Comparison of ENCODE assay signal across 9 cellular contexts in the genomic region with DNA sequence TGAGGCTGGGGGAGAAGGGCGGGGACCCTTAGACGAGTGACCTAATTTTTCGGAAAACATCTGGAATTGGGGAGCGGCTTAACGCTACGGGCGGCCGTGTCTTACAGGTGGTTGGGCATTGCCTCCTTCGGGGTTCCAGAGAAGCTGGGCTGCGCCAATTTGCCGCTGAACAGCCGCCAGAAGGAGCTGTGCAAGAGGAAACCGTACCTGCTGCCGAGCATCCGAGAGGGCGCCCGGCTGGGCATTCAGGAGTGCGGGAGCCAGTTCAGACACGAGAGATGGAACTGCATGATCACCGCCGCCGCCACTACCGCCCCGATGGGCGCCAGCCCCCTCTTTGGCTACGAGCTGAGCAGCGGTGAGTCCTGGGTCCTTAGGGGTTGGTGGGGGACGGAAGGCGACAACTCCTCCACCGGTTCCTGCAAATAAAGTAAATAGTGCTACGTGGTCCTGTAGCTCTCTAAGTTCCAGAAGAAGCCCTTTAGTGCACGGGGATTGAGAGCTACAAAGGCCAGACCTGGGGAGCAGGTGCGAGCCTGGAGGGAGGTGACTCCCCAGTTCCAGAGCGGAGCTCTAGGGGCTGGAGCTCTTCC. TPM values are rescaled to one million over a fixed set of nuclear protein-coding genes. Genes with fewer than 3 reads are reported as not detected.
A peak's percentile ranks its signal among the peaks of the same experiment; 100 is the strongest.
DNase-seq lines count a peak whose midpoint lies in the region; ATAC-seq and TF ChIP-seq lines count a peak whose summit lies in the region.
"Had no signal": no experiment of that assay in that cellular context is flagged by ENCODE, and none has a peak within 500 bp of the region (broad histone marks: within the 10 kb centered on the region; RNA-seq: fewer than 3 reads in every experiment).

No MANE protein-coding gene starts in this region.

- H3K4me3 ChIP-seq in AG09309 (ENCODE audit: control insufficient read depth, low read depth, low read length) (peak overlapping the region; percentile 53), SK-N-SH (ENCODE audit: low read depth in 2 of 2, low read length in 1 of 2) (peak overlapping the region; percentile 66), fibroblast of lung (replicated peaks in 1 of 4; ENCODE audit: control extremely low read depth in 1 of 4, insufficient read depth in 1 of 4, low read depth in 3 of 4, low read length in 4 of 4) (peak overlapping the region; percentile 65 to 74 (median 70)), ovary (peak overlapping the region; percentile 31)

- WGBS in SK-N-SH (ENCODE audit: low lambda C conversion rate), result 4% methylated on average over 25 of the region's 34 CpGs
- WGBS in ovary, 3 donors, result 2% methylated on average over 34 of the region's 34 CpGs

- TF ChIP-seq CTCF in AG09309 (IDR thresholded peaks at IDR 0.05; ENCODE audit: control insufficient read depth, insufficient read depth, low read depth, low read length, missing control alignments), result no peak
- TF ChIP-seq CTCF in SK-N-SH (IDR thresholded peaks at IDR 0.05), result peak; percentile 30
- TF ChIP-seq CTCF in fibroblast of lung (conservative IDR thresholded peaks at IDR 0.05 in 1 of 2, IDR thresholded peaks at IDR 0.05 in 1 of 2; ENCODE audit: low read depth in 1 of 2, low read length in 2 of 2), result peak in 1 of 2 donors; percentile 0
- TF ChIP-seq CTCF in ovary (IDR thresholded peaks at IDR 0.05), result no peak

- H3K9ac ChIP-seq in SK-N-SH, result no peak overlapping the region
- H3K9ac ChIP-seq in fibroblast of lung (ENCODE audit: insufficient read depth, low read length), result no peak overlapping the region

- peaks cover 3% of the 10 kb centered on the region for H3F3A ChIP-seq in SK-N-SH (replicated peaks; ENCODE audit: insufficient read depth)

- H3K36me3 ChIP-seq in SK-N-SH (replicated peaks in 1 of 2; ENCODE audit: control insufficient read depth in 1 of 2, insufficient read depth in 2 of 2, low read length in 1 of 2) (no peaks in the 10 kb centered on the region), fibroblast of lung (ENCODE audit: control insufficient read depth, insufficient read depth, low read length) (no peaks in the 10 kb centered on the region), ovary (no peaks in the 10 kb centered on the region)

- DNase-seq in AG09309 (ENCODE audit: low read depth) (no peak), SK-N-SH (peak; percentile 78), fibroblast of lung (ENCODE audit: low read depth in 2 of 2) (peak in 1 of 2 donors; percentile 23), ovary (peak in 2 of 5 donors; percentile 15 to 38), COLO829 (ENCODE audit: low spot score) (no peak), pons (ENCODE audit: low spot score) (no peak)

- POLR2A ChIA-PET in SK-N-SH (lab: Yijun Ruan, JAX), result no interaction called here

- H3K4me2 ChIP-seq in SK-N-SH (peak overlapping the region; percentile 87), fibroblast of lung (ENCODE audit: extremely low read depth, insufficient read depth, low read length) (peak overlapping the region; percentile 93)

- intact Hi-C loops in ovary (cut with DNase I), result no loop called here

- peaks cover 50% of the 10 kb centered on the region for H3K27me3 ChIP-seq in SK-N-SH (ENCODE audit: insufficient read depth)
- peaks cover 17% of the 10 kb centered on the region for H3K27me3 ChIP-seq in fibroblast of lung (ENCODE audit: control insufficient read depth, insufficient read depth, low read length)
- no peaks in the 10 kb centered on the region for H3K27me3 ChIP-seq in ovary

- ATAC-seq in GM18519 (IDR thresholded peaks at IDR 0.05; ENCODE audit: low FRiP score, unreplicated experiment), result peak; percentile 51
- peak; percentile 42 for ATAC-seq in HG03045 (IDR thresholded peaks at IDR 0.05; ENCODE audit: unreplicated experiment)

- TF ChIP-seq EP300 in SK-N-SH (IDR thresholded peaks at IDR 0.05; ENCODE audit: borderline replicate concordance in 1 of 2, low read depth in 1 of 2, low read length in 1 of 2) (no peak), ovary (IDR thresholded peaks at IDR 0.05) (no peak)

- H2AFZ ChIP-seq in SK-N-SH (ENCODE audit: low read depth) (peak overlapping the region; percentile 79; the same call in 1 of the 2 replicates), fibroblast of lung (ENCODE audit: low read length) (no peak overlapping the region)

- H3K9me3 ChIP-seq in SK-N-SH (no peaks in the 10 kb centered on the region; the same call in 1 of the 2 replicates), fibroblast of lung (ENCODE audit: control insufficient read depth, insufficient read depth, low read depth, low read length) (no peaks in the 10 kb centered on the region), ovary (no peaks in the 10 kb centered on the region)

- H3K79me2 ChIP-seq in SK-N-SH (ENCODE audit: insufficient read depth) (no peaks in the 10 kb centered on the region), fibroblast of lung (ENCODE audit: control insufficient read depth, insufficient read depth, low read length) (no peaks in the 10 kb centered on the region)

- H3K27ac ChIP-seq in SK-N-SH (ENCODE audit: low read depth in 2 of 2, low read length in 1 of 2), result peak overlapping the region in 1 of 2 experiments; percentile 56; a peak in 1 of 4 replicates
- no peak overlapping the region for H3K27ac ChIP-seq in fibroblast of lung (ENCODE audit: insufficient read depth, low read length)
- H3K27ac ChIP-seq in ovary, result no peak overlapping the region
- H3K27ac ChIP-seq: HL-60 had no signal

- CTCF ChIA-PET in SK-N-SH (lab: Yijun Ruan, JAX), result interaction anchor here (0.8 to 2.6 kb wide), 33 partner anchors 12 to 524 kb away, joined by 3 to 15 read pairs (median 3); a partner anchor contains a TSS

- H3K9me2 ChIP-seq in SK-N-SH, result no peaks in the 10 kb centered on the region

- no peaks in the 10 kb centered on the region for H4K20me1 ChIP-seq in SK-N-SH (ENCODE audit: insufficient read depth)
- no peaks in the 10 kb centered on the region for H4K20me1 ChIP-seq in fibroblast of lung (ENCODE audit: control insufficient read depth, extremely low read depth, insufficient read depth, low read length)

- no peak for TF ChIP-seq POLR2A in ovary (IDR thresholded peaks at IDR 0.05)

- H3K4me1 ChIP-seq in SK-N-SH (ENCODE audit: control insufficient read depth in 1 of 2, insufficient read depth in 2 of 2, low read depth in 1 of 2, low read length in 1 of 2), result peaks cover 17 to 23% of the 10 kb centered on the region in 2 experiments; a peak in 3 of 4 replicates
- H3K4me1 ChIP-seq in fibroblast of lung (ENCODE audit: control insufficient read depth, extremely low read depth, insufficient read depth, low read length), result peaks cover 6% of the 10 kb centered on the region
- H3K4me1 ChIP-seq in ovary (ENCODE audit: insufficient read depth), result peaks cover 3% of the 10 kb centered on the region

- peak; percentile 19; the same call in 1 of the 2 replicates for TF ChIP-seq RAD21 in SK-N-SH (IDR thresholded peaks at IDR 0.05; ENCODE audit: low read length)

TF ChIP-seq in SK-N-SH, 30 proteins besides CTCF, POLR2A, EP300 and RAD21:
- 0 out of 2 replicates have a peak, but pooled peaks have one; percentile 15 for TF ChIP-seq GATA2 (CRISPR knock-in tag; IDR thresholded peaks at IDR 0.05)
- TF ChIP-seq MXI1 (IDR thresholded peaks at IDR 0.05; ENCODE audit: low read depth, low read length), result no peak
- TF ChIP-seq FOXJ3 (CRISPR knock-in tag; IDR thresholded peaks at IDR 0.05), result peak; percentile 17; the same call in 1 of the 2 replicates

RNA-seq across cellular contexts. Expression of a gene that starts 0.8 kb away (rescaled TPM):
- 0.05 and 0.10 TPM in 2 replicates for polyA plus RNA-seq in SK-N-SH (2012; rRNA removed)
- 0.05 and 0.08 TPM in 2 replicates for polyA plus RNA-seq in SK-N-SH (2012; cell fraction: cytosol; rRNA removed)
- polyA plus RNA-seq in SK-N-SH (2012; cell fraction: nucleus; rRNA removed), result 0.08 and 0.25 TPM in 2 replicates
- total RNA-seq in fibroblast of lung, result 3.8 TPM in 1 of 2 replicates, not detected in the other
- 1.2 and 7.3 TPM in 2 replicates for polyA plus RNA-seq in fibroblast of lung
- polyA plus RNA-seq in fibroblast of lung (2012), result 1.0 and 6.3 TPM in 2 replicates
- polyA minus RNA-seq in fibroblast of lung (ENCODE audit: low replicate concordance), result 0.55 and 12.6 TPM in 2 replicates
- total RNA-seq in ovary, result 1 to 10 TPM in 1 of 7 donors, under 1 TPM in 3, not detected in 3; 0.10 to 1.5 (median 0.15) TPM
- under 1 TPM in 1 of 2 donors, not detected in 1; 0.02 TPM for polyA plus RNA-seq in ovary
